In the genomic region with DNA sequence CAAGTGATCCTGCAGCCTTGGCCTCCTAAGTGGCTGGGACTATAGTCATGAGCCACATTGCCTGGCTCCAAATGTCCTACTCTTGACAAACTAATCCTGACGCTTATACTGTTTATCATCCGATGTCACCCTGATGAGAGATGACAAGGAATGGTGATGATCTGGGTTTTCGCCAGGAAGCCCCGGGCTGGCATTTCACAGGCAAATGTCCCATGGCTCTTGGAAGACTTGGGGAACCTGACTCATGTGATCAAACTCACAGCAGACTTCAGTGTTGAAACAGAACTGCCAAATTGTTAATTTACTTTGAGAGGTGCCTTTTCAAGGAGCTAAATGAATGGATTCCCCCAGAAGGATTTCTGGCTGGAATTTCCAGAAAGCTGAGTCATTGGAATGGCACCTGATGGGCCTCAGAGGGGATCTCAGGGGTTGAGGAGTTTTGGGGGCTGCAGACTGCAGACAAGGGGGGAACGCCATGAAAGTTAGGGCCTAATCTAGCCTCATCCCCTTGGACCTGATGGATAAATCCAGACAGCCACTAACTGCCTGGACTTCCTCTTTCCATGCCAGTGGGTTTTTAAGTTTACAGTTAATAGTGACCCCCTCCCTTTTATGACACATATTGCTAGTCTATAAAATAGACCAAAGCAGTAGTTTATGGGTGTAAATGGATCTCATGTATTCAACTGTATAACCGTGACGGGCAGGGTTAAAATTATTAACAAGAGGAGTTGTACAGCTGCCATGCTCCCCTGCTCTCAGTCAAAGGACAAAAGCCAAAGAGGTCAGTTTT, we compare ENCODE assay signal across 14 cellular contexts.
DNase-seq lines count a peak whose midpoint lies in the region; ATAC-seq and TF ChIP-seq lines count a peak whose summit lies in the region.
"Had no signal": no experiment of that assay in that cellular context is flagged by ENCODE, and none has a peak within 500 bp of the region (broad histone marks: within the 10 kb centered on the region; RNA-seq: fewer than 3 reads in every experiment).

No MANE protein-coding gene starts in this region.

- H3K27ac Mint-ChIP-seq in mesothelial cell of epicardium, result peak overlapping the region; percentile 77
- H3K27ac Mint-ChIP-seq: activated T-cell treated with anti-CD3 and anti-CD28 coated beads, Interleukin-2, amount 50 U/mL, for 72 hours; naive thymus-derived CD4-positive, alpha-beta T cell had no signal

- no peaks in the 10 kb centered on the region for H3K9me3 ChIP-seq in MG63
- H3K9me3 ChIP-seq: ascending aorta had no signal

- no peaks in the 10 kb centered on the region for H3K36me3 Mint-ChIP-seq in mesothelial cell of epicardium
- H3K36me3 Mint-ChIP-seq: naive thymus-derived CD4-positive, alpha-beta T cell had no signal

- DNase-seq in Daoy (ENCODE audit: low read depth) (peak; percentile 59), MG63 (peak; percentile 35), cerebellum (ENCODE audit: low spot score) (peak; percentile 26), mesothelial cell of epicardium (ENCODE audit: low spot score in 2 of 2, unreplicated experiment in 2 of 2) (no peak), middle frontal gyrus (ENCODE audit: extremely low spot score, low spot score) (no peak), SIG-M5 (lab: John Stamatoyannopoulos, UW) (no peak), DMS 273 treated with DMSO at 0.1 percent for 48 hours (lab: John Stamatoyannopoulos, UW) (no peak)
- DNase-seq: activated CD4-positive, CD25-positive, alpha-beta regulatory T cell; activated T-cell treated with anti-CD3 and anti-CD28 coated beads, Interleukin-2, amount 50 U/mL, for 72 hours; naive thymus-derived CD4-positive, alpha-beta T cell; NCI-H2171 had no signal

- no peak for ATAC-seq in HG02852 (IDR thresholded peaks at IDR 0.05; ENCODE audit: unreplicated experiment)
- ATAC-seq: activated T-cell treated with anti-CD3 and anti-CD28 coated beads, Interleukin-2, amount 50 U/mL, for 72 hours; naive thymus-derived CD4-positive, alpha-beta T cell had no signal

- H3K36me3 ChIP-seq in MG63, result no peaks in the 10 kb centered on the region
- H3K36me3 ChIP-seq: ascending aorta; BLaER1 treated with 17β-estradiol and CSF1 and Interleukin-3, amounts not matched to agents 10 nM and 100 nM had no signal

- peaks cover 4% of the 10 kb centered on the region for H3K9me3 Mint-ChIP-seq in mesothelial cell of epicardium

- H3K4me3 Mint-ChIP-seq in mesothelial cell of epicardium, result no peak overlapping the region
- H3K4me3 Mint-ChIP-seq: activated T-cell treated with anti-CD3 and anti-CD28 coated beads, Interleukin-2, amount 50 U/mL, for 72 hours; naive thymus-derived CD4-positive, alpha-beta T cell had no signal

- H3K27me3 Mint-ChIP-seq in mesothelial cell of epicardium (ENCODE audit: low read depth), result no peaks in the 10 kb centered on the region
- H3K27me3 Mint-ChIP-seq: naive thymus-derived CD4-positive, alpha-beta T cell had no signal

- TF ChIP-seq CTCF in mesothelial cell of epicardium (IDR thresholded peaks at IDR 0.05; ENCODE audit: unreplicated experiment), result no peak

- no peak overlapping the region for H3K4me3 ChIP-seq in MG63
- H3K4me3 ChIP-seq: ascending aorta; BLaER1 treated with 17β-estradiol and CSF1 and Interleukin-3, amounts not matched to agents 10 nM and 100 nM had no signal

- H3K4me1 Mint-ChIP-seq in mesothelial cell of epicardium, result peaks cover 16% of the 10 kb centered on the region
- H3K4me1 Mint-ChIP-seq: naive thymus-derived CD4-positive, alpha-beta T cell had no signal

- no peaks in the 10 kb centered on the region for H3K27me3 ChIP-seq in MG63
- H3K27me3 ChIP-seq: ascending aorta; BLaER1 treated with 17β-estradiol and CSF1 and Interleukin-3, amounts not matched to agents 10 nM and 100 nM had no signal

Comparison
In these comparisons a context has a peak if more than half of its experiments do, and no peak if none do; other contexts are left out.
1. DNase-seq: peak in Daoy (single experiment), MG63 (single experiment) and cerebellum (single experiment); none in mesothelial cell of epicardium (0 of 2), middle frontal gyrus (single experiment), SIG-M5 (single experiment) and DMS 273 treated with DMSO at 0.1 percent for 48 hours (single experiment).